In the genomic region with DNA sequence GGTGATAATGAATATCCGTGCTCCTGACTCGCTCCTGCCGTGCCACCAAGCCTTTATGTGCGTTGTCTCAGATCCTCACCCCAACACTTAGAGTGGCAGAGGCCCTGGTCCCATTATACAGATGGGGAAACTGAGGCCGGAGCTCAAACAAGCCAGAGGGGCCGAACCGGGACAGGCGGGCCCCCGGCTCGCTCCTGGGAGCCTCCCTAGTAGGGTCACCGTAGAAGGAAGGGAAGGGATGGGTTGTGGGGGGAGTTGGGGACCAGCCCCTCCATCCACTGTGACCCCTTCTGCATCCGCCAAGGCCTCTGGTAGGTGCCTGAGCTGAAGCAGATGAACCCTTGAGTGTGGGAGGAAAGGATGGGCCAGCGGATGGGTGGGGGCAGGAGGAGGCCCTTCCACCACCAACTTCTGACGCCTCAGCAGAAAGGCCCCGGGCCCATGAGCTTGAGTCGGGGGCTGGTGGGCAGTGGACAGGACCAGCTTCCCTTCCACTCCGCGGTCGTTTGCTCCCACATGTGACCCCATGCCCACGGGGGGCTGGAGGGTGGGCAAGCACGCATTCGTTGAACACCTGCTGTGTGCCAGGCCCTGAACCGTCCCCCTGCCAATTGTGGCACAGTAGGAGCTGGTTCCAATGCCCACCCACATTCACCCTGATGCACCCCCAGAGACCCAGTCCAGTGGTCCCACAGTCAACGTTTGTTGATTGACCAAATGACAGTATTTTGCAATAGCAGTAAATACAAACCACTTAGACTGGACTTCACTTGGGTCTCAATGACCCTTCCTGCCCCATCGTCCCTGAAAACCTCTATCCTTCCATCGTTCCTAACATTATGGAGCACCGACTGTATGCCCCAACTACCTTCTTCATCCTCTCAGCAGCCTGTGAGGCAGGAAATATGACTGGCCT, we compare ENCODE assay signal across 19 cellular contexts.
"Had no signal": no experiment of that assay in that cellular context is flagged by ENCODE, and none has a peak within 500 bp of the region (broad histone marks: within the 10 kb centered on the region; RNA-seq: fewer than 3 reads in every experiment).

No MANE protein-coding gene starts in this region.

- ATAC-seq: activated T-cell treated with anti-CD3 and anti-CD28 coated beads, Interleukin-2, amount 50 U/mL, for 72 hours; left cardiac atrium; lower lobe of right lung had no signal

- H3K36me3 ChIP-seq: esophagus squamous epithelium, lower lobe of right lung, pancreas, stomach had no signal

- H3K27me3 ChIP-seq: pancreas, testis had no signal

- H3K4me3 ChIP-seq: lower lobe of right lung had no signal

- H3K9me3 Mint-ChIP-seq: activated B cell treated with CpG ODN at 0.5 μM for 24 hours; activated CD4-positive, alpha-beta T cell treated with anti-CD3 and anti-CD28 coated beads, Interleukin-2, amount 10 ng/mL, durations not matched to agents 24 days and 14 days; activated naive CD8-positive, alpha-beta T cell treated with anti-CD3 and anti-CD28 coated beads for 36 hours; activated T-cell treated with anti-CD3 and anti-CD28 coated beads, Interleukin-2, amount 50 U/mL, for 72 hours; central memory CD8-positive, alpha-beta T cell; nephron progenitor cell had no signal

- DNase-seq: activated B cell treated with CpG ODN at 0.5 μM for 24 hours; activated CD4-positive, alpha-beta T cell treated with anti-CD3 and anti-CD28 coated beads, Interleukin-2, amount 10 ng/mL, durations not matched to agents 24 days and 14 days; activated CD8-positive, alpha-beta memory T cell treated with anti-CD3 and anti-CD28 coated beads, Interleukin-2, amount 50 U/mL, for 48 hours; activated gamma-delta T cell; activated naive CD8-positive, alpha-beta T cell treated with anti-CD3 and anti-CD28 coated beads for 36 hours; activated T-cell treated with anti-CD3 and anti-CD28 coated beads, Interleukin-2, amount 50 U/mL, for 72 hours; esophagus squamous epithelium; hypothalamus; left cardiac atrium; lower lobe of right lung; stimulated activated CD4-positive, alpha-beta T cell treated with anti-CD3 and anti-CD28 coated beads, Interleukin-12 subunit alpha, Interleukin-12 subunit beta, amount 100 ng/mL, for 4 hours; stimulated activated CD4-positive, alpha-beta T cell treated with anti-CD3 and anti-CD28 coated beads, Interleukin-2, amount 100 ng/mL, for 24 hours had no signal

- H3K36me3 Mint-ChIP-seq: activated naive CD8-positive, alpha-beta T cell treated with anti-CD3 and anti-CD28 coated beads for 36 hours; brain had no signal

- H3K9me3 ChIP-seq: esophagus squamous epithelium, lower lobe of right lung, pancreas, stomach, testis had no signal

- H3K27ac Mint-ChIP-seq: activated B cell treated with CpG ODN at 0.5 μM for 24 hours; activated CD4-positive, alpha-beta T cell treated with anti-CD3 and anti-CD28 coated beads, Interleukin-2, amount 10 ng/mL, durations not matched to agents 24 days and 14 days; activated naive CD8-positive, alpha-beta T cell treated with anti-CD3 and anti-CD28 coated beads for 36 hours; activated T-cell treated with anti-CD3 and anti-CD28 coated beads, Interleukin-2, amount 50 U/mL, for 72 hours; nephron progenitor cell had no signal

- H3K4me1 Mint-ChIP-seq: activated naive CD8-positive, alpha-beta T cell treated with anti-CD3 and anti-CD28 coated beads for 36 hours; central memory CD8-positive, alpha-beta T cell had no signal

- H3K27ac ChIP-seq: coronary artery, esophagus squamous epithelium, lower lobe of right lung, pancreas, stomach, testis had no signal

- H3K4me3 Mint-ChIP-seq: activated B cell treated with CpG ODN at 0.5 μM for 24 hours; activated CD4-positive, alpha-beta T cell treated with anti-CD3 and anti-CD28 coated beads, Interleukin-2, amount 10 ng/mL, durations not matched to agents 24 days and 14 days; activated naive CD8-positive, alpha-beta T cell treated with anti-CD3 and anti-CD28 coated beads for 36 hours; activated T-cell treated with anti-CD3 and anti-CD28 coated beads, Interleukin-2, amount 50 U/mL, for 72 hours; central memory CD8-positive, alpha-beta T cell; nephron progenitor cell had no signal
